In the genomic region with DNA sequence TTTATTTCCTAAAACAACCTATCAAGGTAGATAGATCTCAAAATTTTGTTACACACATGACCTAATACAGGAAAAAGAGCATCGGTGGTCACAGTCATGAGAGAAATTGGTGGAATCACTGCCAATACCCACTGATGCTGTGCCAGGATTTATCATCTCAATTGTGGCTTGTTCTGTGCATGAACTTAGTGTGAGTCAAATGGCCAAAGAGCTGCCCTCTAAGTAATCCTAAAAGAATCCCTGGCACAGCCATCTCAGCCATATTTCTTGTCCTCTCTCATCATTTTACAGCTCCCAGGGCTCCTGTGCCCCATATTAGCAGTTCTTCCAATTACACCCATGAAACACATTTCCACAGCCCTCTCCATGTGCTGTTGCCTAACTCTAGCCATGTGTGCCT, we compare ENCODE assay signal across 21 cellular contexts. TPM values are rescaled to one million over a fixed set of nuclear protein-coding genes. Genes with fewer than 3 reads are reported as not detected.
"Had no signal": no experiment of that assay in that cellular context is flagged by ENCODE, and none has a peak within 500 bp of the region (broad histone marks: within the 10 kb centered on the region; RNA-seq: fewer than 3 reads in every experiment).

No MANE protein-coding gene starts in this region.

- H3K27ac ChIP-seq: ascending aorta, coronary artery, transverse colon, WERI-Rb-1 had no signal

- H3K4me1 ChIP-seq: ascending aorta, transverse colon had no signal

- H3K9me3 Mint-ChIP-seq: stimulated activated effector memory CD8-positive, alpha-beta T cell treated with anti-CD3 and anti-CD28 coated beads, Interleukin-12 subunit alpha, Interleukin-12 subunit beta, amount 100 ng/mL, for 72 hours had no signal

- H3K9me3 ChIP-seq: ascending aorta, transverse colon had no signal

- DNase-seq: activated CD4-positive, alpha-beta T cell treated with anti-CD3 and anti-CD28 coated beads for 4 hours; activated CD8-positive, alpha-beta memory T cell treated with anti-CD3 and anti-CD28 coated beads, Interleukin-2, amount 50 U/mL, for 48 hours; activated CD8-positive, alpha-beta T cell treated with anti-CD3 and anti-CD28 coated beads, Interleukin-2, amount 10 ng/mL, durations not matched to agents 7 days and 5 days; activated naive CD4-positive, alpha-beta T cell; caudate nucleus; effector CD4-positive, alpha-beta T cell; hippocampal formation; naive thymus-derived CD4-positive, alpha-beta T cell; right cardiac atrium; substantia nigra; transverse colon; WERI-Rb-1 had no signal

- H3K27ac Mint-ChIP-seq: activated CD8-positive, alpha-beta T cell treated with anti-CD3 and anti-CD28 coated beads, Interleukin-2, amount 10 ng/mL, durations not matched to agents 7 days and 5 days; naive thymus-derived CD4-positive, alpha-beta T cell; stimulated activated effector memory CD8-positive, alpha-beta T cell treated with anti-CD3 and anti-CD28 coated beads, Interleukin-12 subunit alpha, Interleukin-12 subunit beta, amount 100 ng/mL, for 72 hours had no signal

- ATAC-seq: activated CD8-positive, alpha-beta T cell treated with anti-CD3 and anti-CD28 coated beads, Interleukin-2, amount 10 ng/mL, durations not matched to agents 7 days and 5 days; naive thymus-derived CD4-positive, alpha-beta T cell; right cardiac atrium; stimulated activated effector memory CD8-positive, alpha-beta T cell treated with anti-CD3 and anti-CD28 coated beads, Interleukin-12 subunit alpha, Interleukin-12 subunit beta, amount 100 ng/mL, for 72 hours had no signal

- H3K4me3 Mint-ChIP-seq: activated CD8-positive, alpha-beta T cell treated with anti-CD3 and anti-CD28 coated beads, Interleukin-2, amount 10 ng/mL, durations not matched to agents 7 days and 5 days; naive thymus-derived CD4-positive, alpha-beta T cell; stimulated activated effector memory CD8-positive, alpha-beta T cell treated with anti-CD3 and anti-CD28 coated beads, Interleukin-12 subunit alpha, Interleukin-12 subunit beta, amount 100 ng/mL, for 72 hours had no signal

- H3K4me3 ChIP-seq: ascending aorta, coronary artery, lung, smooth muscle cell, transverse colon had no signal

- H3K36me3 Mint-ChIP-seq: naive thymus-derived CD4-positive, alpha-beta T cell; stimulated activated effector memory CD8-positive, alpha-beta T cell treated with anti-CD3 and anti-CD28 coated beads, Interleukin-12 subunit alpha, Interleukin-12 subunit beta, amount 100 ng/mL, for 72 hours had no signal

- H3K36me3 ChIP-seq: ascending aorta, transverse colon, WERI-Rb-1 had no signal

- H3K27me3 ChIP-seq: ascending aorta had no signal

- H3K4me1 Mint-ChIP-seq: stimulated activated effector memory CD8-positive, alpha-beta T cell treated with anti-CD3 and anti-CD28 coated beads, Interleukin-12 subunit alpha, Interleukin-12 subunit beta, amount 100 ng/mL, for 72 hours had no signal

RNA-seq across cellular contexts. Expression of gene GSTA5, which starts 6.1 kb away (rescaled TPM):
- total RNA-seq: activated CD8-positive, alpha-beta T cell treated with anti-CD3 and anti-CD28 coated beads, Interleukin-2, amount 10 ng/mL, durations not matched to agents 7 days and 5 days; ascending aorta; endothelial cell of umbilical vein; glomerular endothelial cell; lung; mononuclear cell; naive thymus-derived CD4-positive, alpha-beta T cell; posterior vena cava; right cardiac atrium; smooth muscle cell; transverse colon had no signal

RNA-seq across cellular contexts. Expression of gene GSTA1, which starts 30.9 kb away (rescaled TPM):
- total RNA-seq: activated CD8-positive, alpha-beta T cell treated with anti-CD3 and anti-CD28 coated beads, Interleukin-2, amount 10 ng/mL, durations not matched to agents 7 days and 5 days; endothelial cell of umbilical vein; glomerular endothelial cell; mononuclear cell; naive thymus-derived CD4-positive, alpha-beta T cell; posterior vena cava; right cardiac atrium had no signal
